ENCODE assay signal across 19 cellular contexts in genomic region chr16:56488035-56488434, GRCh38. TPM values are rescaled to one million over a fixed set of nuclear protein-coding genes. Genes with fewer than 3 reads are reported as not detected.
DNase-seq lines count a peak whose midpoint lies in the region; ATAC-seq, FAIRE-seq and TF ChIP-seq lines count a peak whose summit lies in the region.
"Had no signal": no experiment of that assay in that cellular context is flagged by ENCODE, and none has a peak within 500 bp of the region (broad histone marks: within the 10 kb centered on the region; RNA-seq: fewer than 3 reads in every experiment).

No MANE protein-coding gene starts in this region.

- H3K27ac ChIP-seq in A673 (ENCODE audit: low read depth, low read length, poor library complexity, severe bottlenecking): no peak overlapping the region
- peak overlapping the region; percentile 74 for H3K27ac ChIP-seq in angular gyrus (ENCODE audit: low read depth, low read length)
- H3K27ac ChIP-seq in SK-N-SH (ENCODE audit: low read depth in 2 of 2, low read length in 1 of 2): no peak overlapping the region
- H3K27ac ChIP-seq in kidney (ENCODE audit: low read depth in 2 of 2, low read length in 2 of 2): no peak overlapping the region
- H3K27ac ChIP-seq: A549 had no signal

- H3K4me2 ChIP-seq in SK-N-SH: no peak overlapping the region
- H3K4me2 ChIP-seq: A549 had no signal

- no peak for TF ChIP-seq RAD21 in SK-N-SH (IDR thresholded peaks at IDR 0.05; ENCODE audit: low read length)

- H3K4me1 ChIP-seq in A673 (ENCODE audit: insufficient read depth, low read length, poor library complexity, severe bottlenecking): peaks cover 6% of the 10 kb centered on the region
- no peaks in the 10 kb centered on the region; a peak in 1 of 4 replicates for H3K4me1 ChIP-seq in SK-N-SH (ENCODE audit: control insufficient read depth in 1 of 2, insufficient read depth in 2 of 2, low read depth in 1 of 2, low read length in 1 of 2)
- no peaks in the 10 kb centered on the region for H3K4me1 ChIP-seq in kidney (ENCODE audit: control insufficient read depth in 1 of 2, insufficient read depth in 1 of 2, low read depth in 1 of 2, low read length in 2 of 2)
- H3K4me1 ChIP-seq: A549 had no signal

- TF ChIP-seq EP300 in SK-N-SH (IDR thresholded peaks at IDR 0.05; ENCODE audit: borderline replicate concordance in 1 of 2, low read depth in 1 of 2, low read length in 1 of 2): no peak

- H2AFZ ChIP-seq in SK-N-SH (ENCODE audit: low read depth): no peak overlapping the region

- POLR2A ChIA-PET in A673 (lab: Charles Lee; ENCODE audit: low non-redundant PET) (no interaction called here), SK-N-SH (lab: Yijun Ruan, JAX) (no interaction called here)

- H4K20me1 ChIP-seq in SK-N-SH (ENCODE audit: insufficient read depth): no peaks in the 10 kb centered on the region

- ATAC-seq in activated CD4-positive, CD25-positive, alpha-beta regulatory T cell treated with anti-CD3 and anti-CD28 coated beads, Interleukin-2, amount 50 U/mL, for 24 hours: no peak
- ATAC-seq: A549 had no signal

- intact Hi-C loops in A673 (cut with micrococcal nuclease; ENCODE audit: unreplicated experiment): no loop called here
- intact Hi-C loops in posterior cingulate gyrus (cut with DNase I): no loop called here
- intact Hi-C loops in kidney (cut with DNase I): no loop called here

- FAIRE-seq in kidney (lab: Jason Lieb, UNC): no peak
- FAIRE-seq: A549, RCC 7860 had no signal

- no peaks in the 10 kb centered on the region for H3K9me2 ChIP-seq in SK-N-SH

- TF ChIP-seq CTCF in A673 (conservative IDR thresholded peaks at IDR 0.05; ENCODE audit: low read depth, low read length) (no peak), SK-N-SH (IDR thresholded peaks at IDR 0.05) (no peak), kidney (IDR thresholded peaks at IDR 0.05; ENCODE audit: borderline replicate concordance, extremely low read depth, insufficient read depth) (no peak)

- H3K36me3 ChIP-seq in A673 (ENCODE audit: insufficient read depth, low read length, poor library complexity, severe bottlenecking): no peaks in the 10 kb centered on the region
- H3K36me3 ChIP-seq in SK-N-SH (replicated peaks in 1 of 2; ENCODE audit: control insufficient read depth in 1 of 2, insufficient read depth in 2 of 2, low read length in 1 of 2): peaks cover 34 to 69% of the 10 kb centered on the region in 2 experiments
- peaks cover 8 to 22% of the 10 kb centered on the region in 2 donors for H3K36me3 ChIP-seq in kidney (ENCODE audit: control insufficient read depth in 1 of 2, insufficient read depth in 2 of 2, low read length in 2 of 2)

- H3K9ac ChIP-seq in SK-N-SH (no peak overlapping the region), kidney (ENCODE audit: low read length in 2 of 2) (no peak overlapping the region)

- BruUV-seq in A673 (replicated peaks; lab: Mats Ljungman, UMichigan): no TSS peak

- CTCF ChIA-PET in A673 (lab: Charles Lee): no interaction called here
- CTCF ChIA-PET in SK-N-SH (lab: Yijun Ruan, JAX): interaction anchor here (0.6 to 1.3 kb wide), 2 partner anchors 23 to 32 kb away, joined by 3 read pairs; no protein-coding TSS in a partner anchor

- H3K9me3 ChIP-seq in A673 (ENCODE audit: low read depth, low read length, poor library complexity, severe bottlenecking): no peaks in the 10 kb centered on the region
- H3K9me3 ChIP-seq in SK-N-SH: no peaks in the 10 kb centered on the region
- H3K9me3 ChIP-seq in kidney (ENCODE audit: control insufficient read depth in 1 of 2, low read length in 2 of 2): no peaks in the 10 kb centered on the region
- H3K9me3 ChIP-seq: A549 had no signal

- peak; percentile 25 for DNase-seq in A673 (ENCODE audit: low spot score)
- peak in 27 of 51 donors; percentile 5 to 69 (median 33) for DNase-seq in hypothalamus (lab: John Stamatoyannopoulos, UW)
- DNase-seq in posterior cingulate gyrus: peak in 8 of 10 donors; percentile 39 to 89 (median 52)
- DNase-seq in SK-N-SH: no peak
- DNase-seq in NCI-H128 (lab: John Stamatoyannopoulos, UW; ENCODE audit: unreplicated experiment): no peak
- DNase-seq in kidney: no peak
- DNase-seq: CD4-positive, alpha-beta T cell; GF-D8; Karpas-422; MM.1S; NCI-H1105; NCI-H187; NCI-H446 treated with DMSO at 0.1 percent for 48 hours; NCI-H774; SHP77 had no signal

- no peaks in the 10 kb centered on the region for H3F3A ChIP-seq in SK-N-SH (replicated peaks; ENCODE audit: insufficient read depth)

- no peaks in the 10 kb centered on the region for H3K79me2 ChIP-seq in SK-N-SH (ENCODE audit: insufficient read depth)

- no peak overlapping the region for H3K4me3 ChIP-seq in A673 (ENCODE audit: low read depth, low read length, poor library complexity, severe bottlenecking)
- H3K4me3 ChIP-seq in SK-N-SH (ENCODE audit: low read depth in 2 of 2, low read length in 1 of 2): no peak overlapping the region
- no peak overlapping the region for H3K4me3 ChIP-seq in kidney (ENCODE audit: low read length in 2 of 2)
- H3K4me3 ChIP-seq: A549 had no signal

- 90% methylated on average over 5 of the region's 5 CpGs for WGBS in SK-N-SH (ENCODE audit: low lambda C conversion rate)

- no peaks in the 10 kb centered on the region for H3K27me3 ChIP-seq in A673 (replicated peaks; ENCODE audit: insufficient read depth, low read depth, low read length, poor library complexity)
- no peaks in the 10 kb centered on the region for H3K27me3 ChIP-seq in SK-N-SH (ENCODE audit: insufficient read depth)

TF ChIP-seq in SK-N-SH, 30 proteins besides CTCF, POLR2A, EP300 and RAD21 (continues in another document):
- TF ChIP-seq POLR2AphosphoS5 (IDR thresholded peaks at IDR 0.05; ENCODE audit: low read depth, low read length): no peak
- no peak for TF ChIP-seq RCOR1 (IDR thresholded peaks at IDR 0.05; ENCODE audit: low read length)
- TF ChIP-seq NRF1 (IDR thresholded peaks at IDR 0.05; ENCODE audit: low read depth, low read length): no peak
- TF ChIP-seq YY1 (IDR thresholded peaks at IDR 0.05; ENCODE audit: low read depth): no peak
- no peak for TF ChIP-seq GATA2 (CRISPR knock-in tag; IDR thresholded peaks at IDR 0.05)
- TF ChIP-seq, protein P1, sequence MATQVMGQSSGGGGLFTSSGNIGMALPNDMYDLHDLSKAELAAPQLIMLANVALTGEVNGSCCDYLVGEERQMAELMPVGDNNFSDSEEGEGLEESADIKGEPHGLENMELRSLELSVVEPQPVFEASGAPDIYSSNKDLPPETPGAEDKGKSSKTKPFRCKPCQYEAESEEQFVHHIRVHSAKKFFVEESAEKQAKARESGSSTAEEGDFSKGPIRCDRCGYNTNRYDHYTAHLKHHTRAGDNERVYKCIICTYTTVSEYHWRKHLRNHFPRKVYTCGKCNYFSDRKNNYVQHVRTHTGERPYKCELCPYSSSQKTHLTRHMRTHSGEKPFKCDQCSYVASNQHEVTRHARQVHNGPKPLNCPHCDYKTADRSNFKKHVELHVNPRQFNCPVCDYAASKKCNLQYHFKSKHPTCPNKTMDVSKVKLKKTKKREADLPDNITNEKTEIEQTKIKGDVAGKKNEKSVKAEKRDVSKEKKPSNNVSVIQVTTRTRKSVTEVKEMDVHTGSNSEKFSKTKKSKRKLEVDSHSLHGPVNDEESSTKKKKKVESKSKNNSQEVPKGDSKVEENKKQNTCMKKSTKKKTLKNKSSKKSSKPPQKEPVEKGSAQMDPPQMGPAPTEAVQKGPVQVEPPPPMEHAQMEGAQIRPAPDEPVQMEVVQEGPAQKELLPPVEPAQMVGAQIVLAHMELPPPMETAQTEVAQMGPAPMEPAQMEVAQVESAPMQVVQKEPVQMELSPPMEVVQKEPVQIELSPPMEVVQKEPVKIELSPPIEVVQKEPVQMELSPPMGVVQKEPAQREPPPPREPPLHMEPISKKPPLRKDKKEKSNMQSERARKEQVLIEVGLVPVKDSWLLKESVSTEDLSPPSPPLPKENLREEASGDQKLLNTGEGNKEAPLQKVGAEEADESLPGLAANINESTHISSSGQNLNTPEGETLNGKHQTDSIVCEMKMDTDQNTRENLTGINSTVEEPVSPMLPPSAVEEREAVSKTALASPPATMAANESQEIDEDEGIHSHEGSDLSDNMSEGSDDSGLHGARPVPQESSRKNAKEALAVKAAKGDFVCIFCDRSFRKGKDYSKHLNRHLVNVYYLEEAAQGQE (IDR thresholded peaks at IDR 0.05; ENCODE audit: low read depth, low read length): no peak
- no peak for TF ChIP-seq FOSL2 (IDR thresholded peaks at IDR 0.05; ENCODE audit: borderline replicate concordance, low read depth)
- no peak for TF ChIP-seq RXRA (IDR thresholded peaks at IDR 0.05; ENCODE audit: borderline replicate concordance, low read depth)
- TF ChIP-seq, protein P2, sequence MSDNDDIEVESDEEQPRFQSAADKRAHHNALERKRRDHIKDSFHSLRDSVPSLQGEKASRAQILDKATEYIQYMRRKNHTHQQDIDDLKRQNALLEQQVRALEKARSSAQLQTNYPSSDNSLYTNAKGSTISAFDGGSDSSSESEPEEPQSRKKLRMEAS (IDR thresholded peaks at IDR 0.05; ENCODE audit: low read depth): no peak
- TF ChIP-seq TAF1 (IDR thresholded peaks at IDR 0.05; ENCODE audit: borderline replicate concordance, low read depth, low read length): no peak
- no peak for TF ChIP-seq FOXJ3 (CRISPR knock-in tag; IDR thresholded peaks at IDR 0.05)
- no peak for TF ChIP-seq EZH2phosphoT487 (IDR thresholded peaks at IDR 0.05; ENCODE audit: borderline replicate concordance, low read depth)

RNA-seq across cellular contexts. Expression of gene BBS2, which starts 31.8 kb away (rescaled TPM):
- total RNA-seq in A673 (2021): 19.4 and 22.1 TPM in 2 replicates
- polyA plus RNA-seq in SK-N-SH (2012; rRNA removed): 74.3 and 93.5 TPM in 2 replicates
- 70.3 and 97.7 TPM in 2 replicates for polyA plus RNA-seq in SK-N-SH (2012; cell fraction: cytosol; rRNA removed)
- polyA plus RNA-seq in SK-N-SH (2012; cell fraction: nucleus; rRNA removed): 116 and 206 TPM in 2 replicates
- total RNA-seq in kidney: 64.2 TPM
- 46.5 TPM for polyA plus RNA-seq in kidney (ENCODE audit: insufficient read depth, low read depth, low replicate concordance)

RNA-seq across cellular contexts. Expression of gene OGFOD1, which starts 36.7 kb away (rescaled TPM):
- total RNA-seq in A673 (2021) (68.4 and 78.1 TPM in 2 replicates), kidney (39.4 TPM)
- polyA plus RNA-seq in SK-N-SH (2012; rRNA removed) (29.9 and 35.6 TPM in 2 replicates), kidney (ENCODE audit: insufficient read depth, low read depth, low replicate concordance) (16.1 TPM)
- polyA plus RNA-seq in SK-N-SH (2012; cell fraction: cytosol; rRNA removed): 43.8 and 54.4 TPM in 2 replicates
- polyA plus RNA-seq in SK-N-SH (2012; cell fraction: nucleus; rRNA removed): 20.1 and 31.0 TPM in 2 replicates

RNA-seq across cellular contexts. Expression of gene NUDT21, which starts 36.9 kb away (rescaled TPM):
- total RNA-seq in A673 (2021): 220 and 231 TPM in 2 replicates
- 42.2 and 45.5 TPM in 2 replicates for polyA plus RNA-seq in SK-N-SH (2012; rRNA removed)
- 58.7 and 79.2 TPM in 2 replicates for polyA plus RNA-seq in SK-N-SH (2012; cell fraction: cytosol; rRNA removed)
- polyA plus RNA-seq in SK-N-SH (2012; cell fraction: nucleus; rRNA removed): 20.0 and 29.9 TPM in 2 replicates
- total RNA-seq in kidney: 117 TPM
- 47.1 TPM for polyA plus RNA-seq in kidney (ENCODE audit: insufficient read depth, low read depth, low replicate concordance)

Comparison
In these comparisons a context has a peak if more than half of its experiments do, and no peak if none do; other contexts are left out.
1. DNase-seq: peak in A673 (single experiment), hypothalamus (27 of 51) and posterior cingulate gyrus (8 of 10); none in SK-N-SH (single experiment), NCI-H128 (single experiment) and kidney (single experiment).